In the genomic region with DNA sequence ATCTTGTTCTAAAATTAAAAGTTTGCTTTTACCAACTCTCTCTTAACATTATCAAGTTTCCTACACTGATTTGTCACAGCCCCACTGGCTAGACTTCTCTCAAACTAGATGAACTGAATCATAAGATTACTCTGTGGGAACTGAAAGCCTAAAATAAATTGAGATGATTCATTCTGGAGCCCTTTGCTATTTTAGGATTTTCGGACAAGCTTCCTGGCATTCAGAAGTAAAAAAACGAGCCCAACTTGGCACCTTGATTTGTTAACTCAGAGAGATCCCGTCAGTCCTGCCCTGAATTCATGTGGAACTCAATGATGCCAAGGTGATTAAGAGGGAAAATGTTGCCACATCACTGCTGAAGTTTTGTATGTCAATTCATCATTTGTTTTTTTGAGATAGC, we compare ENCODE assay signal across 17 cellular contexts.
DNase-seq lines count a peak whose midpoint lies in the region; TF ChIP-seq lines count a peak whose summit lies in the region.
"Had no signal": no experiment of that assay in that cellular context is flagged by ENCODE, and none has a peak within 500 bp of the region (broad histone marks: within the 10 kb centered on the region; RNA-seq: fewer than 3 reads in every experiment).

No MANE protein-coding gene starts in this region.

- no peaks in the 10 kb centered on the region for H3K79me2 ChIP-seq in OCI-LY3 (ENCODE audit: low read length)

- H3K36me3 ChIP-seq in OCI-LY3 (replicated peaks; ENCODE audit: low read depth, low read length) (no peaks in the 10 kb centered on the region), esophagus muscularis mucosa (no peaks in the 10 kb centered on the region), A673 (ENCODE audit: insufficient read depth, low read length, poor library complexity, severe bottlenecking) (no peaks in the 10 kb centered on the region)

- no peak for TF ChIP-seq CTCF in OCI-LY3 (IDR thresholded peaks at IDR 0.05; ENCODE audit: low read depth, low read length)
- no peak for TF ChIP-seq CTCF in esophagus muscularis mucosa (IDR thresholded peaks at IDR 0.05)
- no peak for TF ChIP-seq CTCF in A673 (conservative IDR thresholded peaks at IDR 0.05; ENCODE audit: low read depth, low read length)

- TF ChIP-seq POLR2A in esophagus muscularis mucosa (IDR thresholded peaks at IDR 0.05; ENCODE audit: low read depth): no peak

- TF ChIP-seq EP300 in esophagus muscularis mucosa (IDR thresholded peaks at IDR 0.05): peak; percentile 46

- H3K4me3 ChIP-seq in OCI-LY3 (ENCODE audit: low read length): no peak overlapping the region
- no peak overlapping the region for H3K4me3 ChIP-seq in esophagus muscularis mucosa
- H3K4me3 ChIP-seq in A673 (ENCODE audit: low read depth, low read length, poor library complexity, severe bottlenecking): no peak overlapping the region
- H3K4me3 ChIP-seq: PC-9 had no signal

- no peaks in the 10 kb centered on the region for H3K9me3 ChIP-seq in OCI-LY3 (ENCODE audit: insufficient read depth, low read length)
- H3K9me3 ChIP-seq in esophagus muscularis mucosa: no peaks in the 10 kb centered on the region
- H3K9me3 ChIP-seq in A673 (ENCODE audit: low read depth, low read length, poor library complexity, severe bottlenecking): no peaks in the 10 kb centered on the region

- H3K4me1 ChIP-seq in OCI-LY3 (ENCODE audit: low read length) (peaks cover 13% of the 10 kb centered on the region), esophagus muscularis mucosa (peaks cover 10 to 13% (median 11%) of the 10 kb centered on the region in 4 donors), A673 (ENCODE audit: insufficient read depth, low read length, poor library complexity, severe bottlenecking) (no peaks in the 10 kb centered on the region)

- H3K9ac ChIP-seq in OCI-LY3 (ENCODE audit: low read length): no peak overlapping the region

- intact Hi-C loops in esophagus muscularis mucosa (cut with DNase I): no loop called here
- intact Hi-C loops in A673 (cut with micrococcal nuclease; ENCODE audit: unreplicated experiment): no loop called here

- no peaks in the 10 kb centered on the region for H4K20me1 ChIP-seq in OCI-LY3 (ENCODE audit: insufficient read depth, low read length)

- 16% methylated on average over 3 of the region's 3 CpGs for WGBS in esophagus muscularis mucosa

- no TSS peak for BruUV-seq in A673 (replicated peaks; lab: Mats Ljungman, UMichigan)

- no peaks in the 10 kb centered on the region for H3K27me3 ChIP-seq in OCI-LY3 (ENCODE audit: low read depth, low read length)
- no peaks in the 10 kb centered on the region for H3K27me3 ChIP-seq in esophagus muscularis mucosa
- no peaks in the 10 kb centered on the region for H3K27me3 ChIP-seq in A673 (replicated peaks; ENCODE audit: insufficient read depth, low read depth, low read length, poor library complexity)

- H3K4me2 ChIP-seq in OCI-LY3 (ENCODE audit: low read length): peak overlapping the region; percentile 37
- H3K4me2 ChIP-seq: PC-9 had no signal

- 0 out of 2 replicates have a peak overlapping the region, but pooled peaks have one; percentile 54 for H2AFZ ChIP-seq in OCI-LY3 (ENCODE audit: low read depth, low read length)
- H2AFZ ChIP-seq: PC-9 had no signal

- DNase-seq in EH (ENCODE audit: low read depth) (peak; percentile 2), esophagus muscularis mucosa (ENCODE audit: extremely low spot score) (no peak), pons (ENCODE audit: low spot score) (peak; percentile 12), nucleus accumbens (lab: John Stamatoyannopoulos, UW) (no peak), mesenteric fat pad (ENCODE audit: low spot score) (no peak), A673 (ENCODE audit: low spot score) (no peak)
- no peak for DNase-seq in activated CD4-positive, alpha-beta T cell treated with anti-CD3 and anti-CD28 coated beads for 4 hours
- DNase-seq: activated CD4-positive, alpha-beta T cell treated with anti-CD3 and anti-CD28 coated beads for 1 hour; activated CD8-positive, alpha-beta memory T cell treated with anti-CD3 and anti-CD28 coated beads, Interleukin-2, amount 50 U/mL, for 48 hours; activated naive CD8-positive, alpha-beta T cell treated with anti-CD3 and anti-CD28 coated beads for 36 hours; immature natural killer cell; NCI-H1105; PC-9; stimulated activated CD4-positive, alpha-beta T cell treated with anti-CD3 and anti-CD28 coated beads, Interleukin-1b, Interleukin-23, amount 100 ng/mL, for 48 hours; stimulated activated CD8-positive, alpha-beta memory T cell treated with anti-CD3 and anti-CD28 coated beads, Interleukin-4, amount 100 ng/mL, for 48 hours had no signal

- CTCF ChIA-PET in A673 (lab: Charles Lee): no interaction called here

- POLR2A ChIA-PET in A673 (lab: Charles Lee; ENCODE audit: low non-redundant PET): no interaction called here

- H3K27ac ChIP-seq in OCI-LY3 (ENCODE audit: low read length) (no peak overlapping the region; the same call in 1 of the 2 replicates), esophagus muscularis mucosa (replicated peaks in 1 of 4) (peak overlapping the region in 2 of 4 donors; percentile 7 to 64), A673 (ENCODE audit: low read depth, low read length, poor library complexity, severe bottlenecking) (no peak overlapping the region)
- H3K27ac ChIP-seq: C4-2B, PC-9 had no signal

Comparison
In these comparisons a context has a peak if more than half of its experiments do, and no peak if none do; other contexts are left out.
1. DNase-seq: peak in EH (single experiment) and pons (single experiment); none in esophagus muscularis mucosa (single experiment), nucleus accumbens (0 of 56), mesenteric fat pad (single experiment), activated CD4-positive, alpha-beta T cell treated with anti-CD3 and anti-CD28 coated beads for 4 hours (0 of 2) and A673 (single experiment).